1 cellular context compared by ENCODE assay signal in the genomic region with DNA sequence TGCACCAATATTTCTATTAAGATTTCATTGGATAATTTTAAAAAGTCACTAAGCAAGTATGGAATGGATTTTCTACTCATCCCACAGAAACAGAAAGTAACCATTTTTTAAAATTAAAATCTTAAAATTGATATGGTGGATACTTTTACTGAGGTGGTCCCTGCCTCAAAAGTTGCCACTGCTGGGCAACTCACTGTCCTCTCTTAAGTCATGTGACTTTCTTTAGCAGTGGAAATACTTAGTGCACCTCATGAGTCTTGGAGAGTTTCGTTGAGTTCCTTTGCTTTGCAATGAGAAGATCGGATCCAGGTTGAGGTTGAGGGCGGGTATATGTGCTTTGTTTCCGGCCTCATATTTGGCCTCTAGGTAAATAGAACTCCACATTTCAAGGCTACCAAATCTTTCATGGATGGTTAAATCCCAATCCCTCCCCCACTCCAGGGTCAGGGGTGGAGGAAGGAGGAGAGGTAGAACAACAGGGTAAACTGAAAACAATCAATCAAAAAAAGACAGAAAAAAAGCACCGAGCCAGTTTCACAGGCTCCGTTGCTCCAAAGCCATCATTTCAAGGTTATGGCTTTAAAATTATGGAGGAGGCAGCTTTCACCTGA.
TF ChIP-seq lines count a peak whose summit lies in the region.

No MANE protein-coding gene starts in this region.

TF ChIP-seq in IMR-90, 13 proteins besides CTCF, POLR2A, EP300 and RAD21 (continued from another document):
- TF ChIP-seq, protein P1, sequence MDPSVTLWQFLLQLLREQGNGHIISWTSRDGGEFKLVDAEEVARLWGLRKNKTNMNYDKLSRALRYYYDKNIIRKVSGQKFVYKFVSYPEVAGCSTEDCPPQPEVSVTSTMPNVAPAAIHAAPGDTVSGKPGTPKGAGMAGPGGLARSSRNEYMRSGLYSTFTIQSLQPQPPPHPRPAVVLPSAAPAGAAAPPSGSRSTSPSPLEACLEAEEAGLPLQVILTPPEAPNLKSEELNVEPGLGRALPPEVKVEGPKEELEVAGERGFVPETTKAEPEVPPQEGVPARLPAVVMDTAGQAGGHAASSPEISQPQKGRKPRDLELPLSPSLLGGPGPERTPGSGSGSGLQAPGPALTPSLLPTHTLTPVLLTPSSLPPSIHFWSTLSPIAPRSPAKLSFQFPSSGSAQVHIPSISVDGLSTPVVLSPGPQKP (IDR thresholded peaks at IDR 0.05; ENCODE audit: borderline replicate concordance, low read depth, low read length), result no peak
- TF ChIP-seq SMC3 (IDR thresholded peaks at IDR 0.05; ENCODE audit: low read depth, low read length), result no peak
- TF ChIP-seq MXI1 (IDR thresholded peaks at IDR 0.05; ENCODE audit: borderline replicate concordance, low read depth, low read length), result no peak
- TF ChIP-seq, protein P2, sequence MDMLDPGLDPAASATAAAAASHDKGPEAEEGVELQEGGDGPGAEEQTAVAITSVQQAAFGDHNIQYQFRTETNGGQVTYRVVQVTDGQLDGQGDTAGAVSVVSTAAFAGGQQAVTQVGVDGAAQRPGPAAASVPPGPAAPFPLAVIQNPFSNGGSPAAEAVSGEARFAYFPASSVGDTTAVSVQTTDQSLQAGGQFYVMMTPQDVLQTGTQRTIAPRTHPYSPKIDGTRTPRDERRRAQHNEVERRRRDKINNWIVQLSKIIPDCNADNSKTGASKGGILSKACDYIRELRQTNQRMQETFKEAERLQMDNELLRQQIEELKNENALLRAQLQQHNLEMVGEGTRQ (IDR thresholded peaks at IDR 0.05; ENCODE audit: low read depth, low read length), result no peak
- TF ChIP-seq CEBPB (IDR thresholded peaks at IDR 0.05; ENCODE audit: low read depth, low read length), result no peak
- no peak for TF ChIP-seq MAFK (IDR thresholded peaks at IDR 0.05; ENCODE audit: low read depth, low read length)
- TF ChIP-seq NFE2L2 (IDR thresholded peaks at IDR 0.05; ENCODE audit: low read depth, low read length), result no peak
- TF ChIP-seq RCOR1 (IDR thresholded peaks at IDR 0.05; ENCODE audit: insufficient replicate concordance, low read length), result no peak
- no peak for TF ChIP-seq RFX5 (IDR thresholded peaks at IDR 0.05; ENCODE audit: low read depth, low read length)
TF ChIP-seq in IMR-90: peak in this region for 0.
